10 cellular contexts compared by ENCODE assay signal in the genomic region with DNA sequence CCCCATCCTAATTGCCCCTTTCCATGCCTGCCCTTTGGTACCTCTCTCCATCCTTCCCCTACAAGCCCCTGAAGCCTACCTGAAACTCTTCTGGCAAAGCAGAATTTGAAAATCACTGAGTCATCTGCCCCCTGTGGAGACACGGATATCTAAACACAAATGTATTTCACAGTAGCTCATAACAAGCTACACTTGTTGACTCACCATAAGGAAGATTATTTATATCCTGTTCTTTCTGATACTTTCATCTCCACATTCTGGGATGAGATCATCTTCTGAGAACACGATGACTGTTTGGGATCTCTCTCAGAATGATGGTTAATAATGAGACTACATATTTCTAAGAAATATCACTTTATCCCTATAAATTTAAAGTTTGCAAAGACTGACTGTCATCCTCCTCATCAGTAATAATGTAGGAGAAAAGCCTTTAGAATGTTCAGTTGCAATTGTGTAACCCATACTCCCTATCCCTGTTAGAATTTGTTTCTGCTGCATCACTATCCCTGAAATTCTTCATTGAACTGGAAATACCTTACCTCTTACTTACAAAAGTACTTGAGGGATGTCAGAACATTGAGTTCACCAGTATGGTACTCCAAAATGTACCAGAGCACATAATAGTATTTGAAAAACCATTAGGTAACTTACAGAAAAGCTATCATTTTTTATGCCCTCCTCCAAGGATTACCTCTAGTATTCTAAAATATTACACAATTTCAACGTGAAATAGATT. TPM values are rescaled to one million over a fixed set of nuclear protein-coding genes. Genes with fewer than 3 reads are reported as not detected.
A peak's percentile ranks its signal among the peaks of the same experiment; 100 is the strongest.
DNase-seq lines count a peak whose midpoint lies in the region; ATAC-seq and TF ChIP-seq lines count a peak whose summit lies in the region.
"Had no signal": no experiment of that assay in that cellular context is flagged by ENCODE, and none has a peak within 500 bp of the region (broad histone marks: within the 10 kb centered on the region; RNA-seq: fewer than 3 reads in every experiment).

No MANE protein-coding gene starts in this region.

- H3K27ac ChIP-seq in gastroesophageal sphincter (peak overlapping the region; percentile 34 to 53 (median 48)), transverse colon (peak overlapping the region; percentile 31 to 52 (median 41))

- 33 to 35% methylated on average over 3 of the region's 3 CpGs for WGBS in gastroesophageal sphincter (ENCODE audit: low coverage in 1 of 2), 2 donors
- 50 to 57% methylated on average over 3 of the region's 3 CpGs for WGBS in transverse colon (ENCODE audit: low coverage in 1 of 2), 2 donors

- DNase-seq in NCI-H1417 (lab: John Stamatoyannopoulos, UW) (peak in 2 of 3 experiments; percentile 17 to 29), NCI-H1417 treated with DMSO at 0.1 percent for 48 hours (lab: John Stamatoyannopoulos, UW) (no peak), RPMI7951 (ENCODE audit: low read depth) (peak; percentile 84), transverse colon (no peak), CD1c-positive myeloid dendritic cell (ENCODE audit: extremely low spot score) (no peak), left colon (no peak)
- DNase-seq in activated naive CD4-positive, alpha-beta T cell treated with Interleukin-2 at 50 U/mL for 16 hours: no peak
- DNase-seq: T-helper 9 cell had no signal

- no peak overlapping the region for H3K4me3 ChIP-seq in gastroesophageal sphincter
- H3K4me3 ChIP-seq in transverse colon: no peak overlapping the region

- in situ Hi-C loops in transverse colon (cut with MboI; ENCODE audit: low pct_ligation_motif_present in 1 of 4, low pct_unique_long_range_greater_than_20kb in 1 of 4, low sequenced_read_pairs in 3 of 4): no loop called here

- peak in 1 of 4 experiments; percentile 27 for TF ChIP-seq CTCF in gastroesophageal sphincter (IDR thresholded peaks at IDR 0.05)
- TF ChIP-seq CTCF in transverse colon (IDR thresholded peaks at IDR 0.05): peak in 1 of 5 experiments; percentile 15

- H3K9me3 ChIP-seq in gastroesophageal sphincter (no peaks in the 10 kb centered on the region), transverse colon (no peaks in the 10 kb centered on the region)

- TF ChIP-seq EP300 in gastroesophageal sphincter (IDR thresholded peaks at IDR 0.05) (no peak), transverse colon (IDR thresholded peaks at IDR 0.05; ENCODE audit: low read depth) (no peak)

- H3K36me3 ChIP-seq in gastroesophageal sphincter (no peaks in the 10 kb centered on the region), transverse colon (no peaks in the 10 kb centered on the region)

- intact Hi-C loops in transverse colon (cut with DNase I; ENCODE audit: low total_unique reads): no loop called here
- intact Hi-C loops in left colon (cut with DNase I, micrococcal nuclease): no loop called here

- H3K4me1 ChIP-seq in gastroesophageal sphincter (peaks cover 3 to 61% (median 8%) of the 10 kb centered on the region in 3 donors), transverse colon (peaks cover 0 to 13% (median 2%) of the 10 kb centered on the region in 4 donors)

- H3K27me3 ChIP-seq in gastroesophageal sphincter (no peaks in the 10 kb centered on the region), transverse colon (no peaks in the 10 kb centered on the region)

- ATAC-seq in gastroesophageal sphincter: no peak
- no peak for ATAC-seq in left colon

- no peak for TF ChIP-seq POLR2A in gastroesophageal sphincter (IDR thresholded peaks at IDR 0.05)
- no peak for TF ChIP-seq POLR2A in transverse colon (IDR thresholded peaks at IDR 0.05)

RNA-seq across cellular contexts. Expression of gene SCHIP1, which starts 32.9 kb away (rescaled TPM):
- total RNA-seq in RPMI7951 (2014; rRNA removed; shearing (Covaris generic)): 0.72 and 1.3 TPM in 2 replicates
- total RNA-seq in gastroesophageal sphincter (10 to 100 TPM; 19.6 to 47.1 (median 30.2) TPM), transverse colon (1 to 10 TPM in 2 of 4 donors, under 1 TPM in 2; 0.20 to 7.5 (median 2.5) TPM), left colon (1 to 10 TPM in 1 of 2 donors, under 1 TPM in 1; 0.67 to 2.7 TPM)
- total RNA-seq: B cell had no signal

Comparison
In these comparisons a context has a peak if more than half of its experiments do, and no peak if none do; other contexts are left out.
1. DNase-seq: peak in NCI-H1417 (2 of 3) and RPMI7951 (single experiment); none in NCI-H1417 treated with DMSO at 0.1 percent for 48 hours (single experiment), transverse colon (single experiment), activated naive CD4-positive, alpha-beta T cell treated with Interleukin-2 at 50 U/mL for 16 hours (single experiment), CD1c-positive myeloid dendritic cell (single experiment) and left colon (0 of 2).